15 cellular contexts compared by ENCODE assay signal in genomic region chr5:82749453-82749852, GRCh38.
DNase-seq lines count a peak whose midpoint lies in the region; ATAC-seq and TF ChIP-seq lines count a peak whose summit lies in the region.
"Had no signal": no experiment of that assay in that cellular context is flagged by ENCODE, and none has a peak within 500 bp of the region (broad histone marks: within the 10 kb centered on the region; RNA-seq: fewer than 3 reads in every experiment).

No MANE protein-coding gene starts in this region.

- H3K36me3 Mint-ChIP-seq in activated naive CD8-positive, alpha-beta T cell treated with anti-CD3 and anti-CD28 coated beads, Interleukin-2, amount 10 ng/mL, durations not matched to agents 7 days and 5 days: peaks cover 30% of the 10 kb centered on the region
- H3K36me3 Mint-ChIP-seq in activated naive CD8-positive, alpha-beta T cell treated with anti-CD3 and anti-CD28 coated beads for 36 hours: peaks cover 6% of the 10 kb centered on the region
- H3K36me3 Mint-ChIP-seq in HFFc6 (ENCODE audit: low read depth): no peaks in the 10 kb centered on the region
- H3K36me3 Mint-ChIP-seq: naive B cell; stimulated activated effector memory CD8-positive, alpha-beta T cell treated with anti-CD3 and anti-CD28 coated beads, Interleukin-12 subunit alpha, Interleukin-12 subunit beta, amount 100 ng/mL, for 72 hours had no signal

- TF ChIP-seq POLR2A in heart left ventricle (IDR thresholded peaks at IDR 0.05) (no peak), testis (IDR thresholded peaks at IDR 0.05) (no peak)

- H3K27ac ChIP-seq in SJCRH30 (peak overlapping the region; percentile 84), heart left ventricle (peak overlapping the region in 4 of 12 donors; percentile 6 to 53 (median 30)), testis (no peak overlapping the region)

- H3K9me3 ChIP-seq in SJCRH30 (replicated peaks) (no peaks in the 10 kb centered on the region; the same call in 1 of the 2 replicates), heart left ventricle (peaks cover 0 to 5% (median 0%) of the 10 kb centered on the region in 12 donors), testis (no peaks in the 10 kb centered on the region)

- H3K4me1 ChIP-seq in SJCRH30 (peaks cover 27% of the 10 kb centered on the region), heart left ventricle (peaks cover 0 to 27% (median 12%) of the 10 kb centered on the region in 12 donors), testis (peaks cover 10% of the 10 kb centered on the region)

- DNase-seq in activated naive CD8-positive, alpha-beta T cell treated with anti-CD3 and anti-CD28 coated beads, Interleukin-2, amount 10 ng/mL, durations not matched to agents 7 days and 5 days: no peak
- DNase-seq in activated naive CD8-positive, alpha-beta T cell treated with anti-CD3 and anti-CD28 coated beads for 36 hours: no peak
- peak; percentile 85 to 97 for DNase-seq in SJCRH30
- DNase-seq in heart left ventricle: peak in 1 of 5 donors; percentile 25
- peak; percentile 64 for DNase-seq in testis
- no peak for DNase-seq in HFFc6
- DNase-seq in NCI-H1930 (lab: John Stamatoyannopoulos, UW): no peak
- DNase-seq: activated CD4-positive, alpha-beta T cell treated with anti-CD3 and anti-CD28 coated beads, Interleukin-2, amount 10 ng/mL, durations not matched to agents 7 days and 5 days; activated naive CD4-positive, alpha-beta T cell treated with anti-CD3 and anti-CD28 coated beads, Interleukin-2, amount 50 U/mL, for 16 hours; effector CD4-positive, alpha-beta T cell; naive B cell; NCI-H748 treated with DMSO at 0.1 percent for 48 hours; stimulated activated CD4-positive, alpha-beta T cell treated with anti-CD3 and anti-CD28 coated beads, Interleukin-15, amount 100 ng/mL, for 24 hours had no signal

- TF ChIP-seq CTCF in heart left ventricle (IDR thresholded peaks at IDR 0.05): no peak
- TF ChIP-seq CTCF in testis (IDR thresholded peaks at IDR 0.05): no peak
- no peak for TF ChIP-seq CTCF in HFFc6 (IDR thresholded peaks at IDR 0.05)

- peaks cover 3% of the 10 kb centered on the region for H3K27me3 Mint-ChIP-seq in activated naive CD8-positive, alpha-beta T cell treated with anti-CD3 and anti-CD28 coated beads, Interleukin-2, amount 10 ng/mL, durations not matched to agents 7 days and 5 days
- no peaks in the 10 kb centered on the region for H3K27me3 Mint-ChIP-seq in activated naive CD8-positive, alpha-beta T cell treated with anti-CD3 and anti-CD28 coated beads for 36 hours
- no peaks in the 10 kb centered on the region; the same call in 1 of the 2 replicates for H3K27me3 Mint-ChIP-seq in HFFc6 (ENCODE audit: insufficient read depth)
- H3K27me3 Mint-ChIP-seq: activated CD4-positive, alpha-beta T cell treated with anti-CD3 and anti-CD28 coated beads, Interleukin-2, amount 10 ng/mL, durations not matched to agents 7 days and 5 days; naive B cell had no signal

- H3K36me3 ChIP-seq in SJCRH30 (no peaks in the 10 kb centered on the region), heart left ventricle (no peaks in the 10 kb centered on the region), testis (ENCODE audit: low read depth, missing control alignments) (no peaks in the 10 kb centered on the region)

- peak overlapping the region; percentile 47 for H3K4me3 Mint-ChIP-seq in activated naive CD8-positive, alpha-beta T cell treated with anti-CD3 and anti-CD28 coated beads, Interleukin-2, amount 10 ng/mL, durations not matched to agents 7 days and 5 days
- H3K4me3 Mint-ChIP-seq in activated naive CD8-positive, alpha-beta T cell treated with anti-CD3 and anti-CD28 coated beads for 36 hours: no peak overlapping the region
- H3K4me3 Mint-ChIP-seq in HFFc6: no peak overlapping the region
- H3K4me3 Mint-ChIP-seq: activated CD4-positive, alpha-beta T cell treated with anti-CD3 and anti-CD28 coated beads, Interleukin-2, amount 10 ng/mL, durations not matched to agents 7 days and 5 days; stimulated activated effector memory CD8-positive, alpha-beta T cell treated with anti-CD3 and anti-CD28 coated beads, Interleukin-12 subunit alpha, Interleukin-12 subunit beta, amount 100 ng/mL, for 72 hours had no signal

- H3K4me1 Mint-ChIP-seq in activated naive CD8-positive, alpha-beta T cell treated with anti-CD3 and anti-CD28 coated beads, Interleukin-2, amount 10 ng/mL, durations not matched to agents 7 days and 5 days: peaks cover 24% of the 10 kb centered on the region
- H3K4me1 Mint-ChIP-seq in activated naive CD8-positive, alpha-beta T cell treated with anti-CD3 and anti-CD28 coated beads for 36 hours: peaks cover 20% of the 10 kb centered on the region
- no peaks in the 10 kb centered on the region for H3K4me1 Mint-ChIP-seq in HFFc6 (ENCODE audit: low read depth)

- WGBS in heart left ventricle, 4 donors: 35 to 46% (median 44%) methylated on average over 6 of the region's 6 CpGs
- 54 to 61% methylated on average over 6 of the region's 6 CpGs for WGBS in testis, 2 donors

- POLR2A ChIA-PET in activated naive CD8-positive, alpha-beta T cell treated with anti-CD3 and anti-CD28 coated beads, Interleukin-2, amount 10 ng/mL, durations not matched to agents 7 days and 5 days (lab: Charles Lee): no interaction called here

- no peak for ATAC-seq in activated naive CD8-positive, alpha-beta T cell treated with anti-CD3 and anti-CD28 coated beads, Interleukin-2, amount 10 ng/mL, durations not matched to agents 7 days and 5 days (ENCODE audit: low read depth)
- ATAC-seq in heart left ventricle (peak in 3 of 4 donors; percentile 56 to 85 (median 62)), HG03196 (IDR thresholded peaks at IDR 0.05; ENCODE audit: unreplicated experiment) (no peak)
- ATAC-seq: stimulated activated effector memory CD8-positive, alpha-beta T cell treated with anti-CD3 and anti-CD28 coated beads, Interleukin-12 subunit alpha, Interleukin-12 subunit beta, amount 100 ng/mL, for 72 hours had no signal

- intact Hi-C loops in heart left ventricle (cut with DNase I) (no loop called here), testis (cut with DNase I; ENCODE audit: low total_unique reads) (no loop called here)

- peaks cover 12% of the 10 kb centered on the region for H3K9me3 Mint-ChIP-seq in activated naive CD8-positive, alpha-beta T cell treated with anti-CD3 and anti-CD28 coated beads, Interleukin-2, amount 10 ng/mL, durations not matched to agents 7 days and 5 days
- H3K9me3 Mint-ChIP-seq in activated naive CD8-positive, alpha-beta T cell treated with anti-CD3 and anti-CD28 coated beads for 36 hours: peaks cover 8% of the 10 kb centered on the region
- peaks cover 14% of the 10 kb centered on the region for H3K9me3 Mint-ChIP-seq in HFFc6

- H3K27me3 ChIP-seq in SJCRH30: no peaks in the 10 kb centered on the region
- no peaks in the 10 kb centered on the region for H3K27me3 ChIP-seq in heart left ventricle
- H3K27me3 ChIP-seq in testis: no peaks in the 10 kb centered on the region

- H3K27ac Mint-ChIP-seq in activated naive CD8-positive, alpha-beta T cell treated with anti-CD3 and anti-CD28 coated beads, Interleukin-2, amount 10 ng/mL, durations not matched to agents 7 days and 5 days: no peak overlapping the region
- no peak overlapping the region for H3K27ac Mint-ChIP-seq in activated naive CD8-positive, alpha-beta T cell treated with anti-CD3 and anti-CD28 coated beads for 36 hours
- no peak overlapping the region for H3K27ac Mint-ChIP-seq in HFFc6
- H3K27ac Mint-ChIP-seq: activated CD4-positive, alpha-beta T cell treated with anti-CD3 and anti-CD28 coated beads, Interleukin-2, amount 10 ng/mL, durations not matched to agents 7 days and 5 days; stimulated activated effector memory CD8-positive, alpha-beta T cell treated with anti-CD3 and anti-CD28 coated beads, Interleukin-12 subunit alpha, Interleukin-12 subunit beta, amount 100 ng/mL, for 72 hours had no signal

- peak overlapping the region; percentile 25 for H3K4me3 ChIP-seq in SJCRH30
- no peak overlapping the region for H3K4me3 ChIP-seq in heart left ventricle
- H3K4me3 ChIP-seq in testis: no peak overlapping the region

Comparison
In these comparisons a context has a peak if more than half of its experiments do, and no peak if none do; other contexts are left out.
1. ATAC-seq: peak in heart left ventricle (3 of 4); none in activated naive CD8-positive, alpha-beta T cell treated with anti-CD3 and anti-CD28 coated beads, Interleukin-2, amount 10 ng/mL, durations not matched to agents 7 days and 5 days (single experiment) and HG03196 (single experiment).
2. DNase-seq: peak in SJCRH30 (2 of 2) and testis (single experiment); none in activated naive CD8-positive, alpha-beta T cell treated with anti-CD3 and anti-CD28 coated beads, Interleukin-2, amount 10 ng/mL, durations not matched to agents 7 days and 5 days (single experiment), activated naive CD8-positive, alpha-beta T cell treated with anti-CD3 and anti-CD28 coated beads for 36 hours (single experiment), HFFc6 (single experiment) and NCI-H1930 (0 of 2).